Comparison of ENCODE assay signal across 11 cellular contexts in genomic region chr2:173021939-173022371, GRCh38. TPM values are rescaled to one million over a fixed set of nuclear protein-coding genes. Genes with fewer than 3 reads are reported as not detected.
A peak's percentile ranks its signal among the peaks of the same experiment; 100 is the strongest.
DNase-seq lines count a peak whose midpoint lies in the region; ATAC-seq and TF ChIP-seq lines count a peak whose summit lies in the region.
"Had no signal": no experiment of that assay in that cellular context is flagged by ENCODE, and none has a peak within 500 bp of the region (broad histone marks: within the 10 kb centered on the region; RNA-seq: fewer than 3 reads in every experiment).

No MANE protein-coding gene starts in this region.

- no peak for ATAC-seq in HG02870 (IDR thresholded peaks at IDR 0.05; ENCODE audit: unreplicated experiment)
- ATAC-seq: natural killer cell had no signal

- H3K4me1 ChIP-seq in mesendoderm (ENCODE audit: control insufficient read depth, low read depth, low read length) (no peaks in the 10 kb centered on the region), ovary (ENCODE audit: insufficient read depth) (no peaks in the 10 kb centered on the region)

- TF ChIP-seq CTCF in AG04450 (IDR thresholded peaks at IDR 0.05; ENCODE audit: low read depth, low read length): peak; percentile 61
- peak in 1 of 3 donors; percentile 14 for TF ChIP-seq CTCF in ovary (IDR thresholded peaks at IDR 0.05)

- no peak overlapping the region for H3K18ac ChIP-seq in mesendoderm (ENCODE audit: low read length)

- H3K9ac ChIP-seq in mesendoderm (ENCODE audit: low read length): no peak overlapping the region

- intact Hi-C loops in ovary (cut with DNase I): loop anchor here in 2 of 4 donors (10.0 kb wide), 1 partner anchor 47 kb away; no protein-coding TSS in a partner anchor

- no peak overlapping the region for H3K4me2 ChIP-seq in mesendoderm (ENCODE audit: low read length)

- H2BK120ac ChIP-seq in mesendoderm (ENCODE audit: low read depth, low read length): no peak overlapping the region

- TF ChIP-seq EP300 in ovary (IDR thresholded peaks at IDR 0.05): no peak

- H3K36me3 ChIP-seq in mesendoderm (ENCODE audit: control insufficient read depth, insufficient read depth, low read length) (no peaks in the 10 kb centered on the region), ovary (no peaks in the 10 kb centered on the region)

- no peaks in the 10 kb centered on the region for H3K79me2 ChIP-seq in mesendoderm (ENCODE audit: control insufficient read depth, insufficient read depth, low read length)

- TF ChIP-seq POLR2A in ovary (IDR thresholded peaks at IDR 0.05): no peak

- H3K27me3 ChIP-seq in AG04450 (ENCODE audit: control insufficient read depth, insufficient read depth, low read length) (no peaks in the 10 kb centered on the region), mesendoderm (ENCODE audit: insufficient read depth, low read length, poor library complexity) (no peaks in the 10 kb centered on the region), ovary (no peaks in the 10 kb centered on the region)

- DNase-seq in AG04450 (ENCODE audit: low read depth, low spot score) (no peak), HS-5 (ENCODE audit: low read depth) (peak; percentile 40), amniotic epithelial cell (ENCODE audit: low read depth) (peak; percentile 35), hepatic stellate cell (ENCODE audit: low spot score) (peak; percentile 31), mesendoderm (no peak), T-helper 9 cell (no peak), ovary (no peak)
- DNase-seq: activated CD4-positive, alpha-beta memory T cell treated with anti-CD3 and anti-CD28 coated beads for 36 hours; natural killer cell; NCI-H146 had no signal

- CTCF ChIA-PET in AG04450 (lab: Charles Lee): interaction anchor here (0.6 to 9.9 kb wide), 22 partner anchors 11 to 427 kb away, joined by 3 to 97 read pairs (median 4); no protein-coding TSS in a partner anchor

- no peak overlapping the region for H4K5ac ChIP-seq in mesendoderm (ENCODE audit: low read length)

- H3K27ac ChIP-seq in AG04450 (ENCODE audit: low read depth, low read length) (no peak overlapping the region), mesendoderm (ENCODE audit: low read depth, low read length) (no peak overlapping the region), ovary (no peak overlapping the region)

- no peaks in the 10 kb centered on the region for H3K79me1 ChIP-seq in mesendoderm (ENCODE audit: low read length)

- no peak overlapping the region for H3K56ac ChIP-seq in mesendoderm (ENCODE audit: low read length)

- no peak overlapping the region for H4K8ac ChIP-seq in mesendoderm (ENCODE audit: low read depth, low read length)

- H3K23ac ChIP-seq in mesendoderm (ENCODE audit: low read length): no peak overlapping the region

- no peak overlapping the region for H3K4ac ChIP-seq in mesendoderm (ENCODE audit: low read depth, low read length)

- no peak overlapping the region for H2AK5ac ChIP-seq in mesendoderm (ENCODE audit: low read length)

- no peak overlapping the region for H2BK15ac ChIP-seq in mesendoderm (replicated peaks; ENCODE audit: low read depth)

- WGBS in mesendoderm (ENCODE audit: extremely low coverage, insufficient coverage, low lambda C conversion rate): no CpG with 5 or more reads among the region's 9 CpGs
- WGBS in ovary, 3 donors: 59 to 66% (median 65%) methylated on average over 9 of the region's 9 CpGs

- H3K9me3 ChIP-seq in AG04450 (ENCODE audit: control insufficient read depth, insufficient read depth, low read length) (no peaks in the 10 kb centered on the region), ovary (no peaks in the 10 kb centered on the region)

- H2BK5ac ChIP-seq in mesendoderm (ENCODE audit: low read length): no peak overlapping the region

- POLR2A ChIA-PET in AG04450 (lab: Yijun Ruan, JAX): no interaction called here

- H3K4me3 ChIP-seq in AG04450 (ENCODE audit: low read depth, low read length) (no peak overlapping the region), mesendoderm (ENCODE audit: low read length) (no peak overlapping the region), ovary (no peak overlapping the region)

RNA-seq across cellular contexts. Expression of gene MAP3K20, which starts 53.7 kb away (rescaled TPM):
- polyA plus RNA-seq in AG04450 (2011; rRNA removed) (59.8 and 74.6 TPM in 2 replicates), ovary (10 to 100 TPM; 38.6 to 88.4 TPM)
- 54.5 and 83.6 TPM in 2 replicates for polyA minus RNA-seq in AG04450 (2011; rRNA and poly(A)+ RNA removed)
- 9.1 TPM for polyA plus RNA-seq in mesendoderm (2013, experiment 1 of 2)
- 9.1 TPM for polyA plus RNA-seq in mesendoderm (2013, experiment 2 of 2)
- 100 to 1,000 TPM in 4 of 7 donors, 10 to 100 TPM in 3; 40.1 to 127 (median 107) TPM for total RNA-seq in ovary

Comparison
In these comparisons a context has a peak if more than half of its experiments do, and no peak if none do; other contexts are left out.
1. DNase-seq: peak in HS-5 (single experiment), amniotic epithelial cell (single experiment) and hepatic stellate cell (single experiment); none in AG04450 (single experiment), mesendoderm (single experiment), T-helper 9 cell (single experiment) and ovary (0 of 5).